1 cellular context compared by ENCODE assay signal in the genomic region with DNA sequence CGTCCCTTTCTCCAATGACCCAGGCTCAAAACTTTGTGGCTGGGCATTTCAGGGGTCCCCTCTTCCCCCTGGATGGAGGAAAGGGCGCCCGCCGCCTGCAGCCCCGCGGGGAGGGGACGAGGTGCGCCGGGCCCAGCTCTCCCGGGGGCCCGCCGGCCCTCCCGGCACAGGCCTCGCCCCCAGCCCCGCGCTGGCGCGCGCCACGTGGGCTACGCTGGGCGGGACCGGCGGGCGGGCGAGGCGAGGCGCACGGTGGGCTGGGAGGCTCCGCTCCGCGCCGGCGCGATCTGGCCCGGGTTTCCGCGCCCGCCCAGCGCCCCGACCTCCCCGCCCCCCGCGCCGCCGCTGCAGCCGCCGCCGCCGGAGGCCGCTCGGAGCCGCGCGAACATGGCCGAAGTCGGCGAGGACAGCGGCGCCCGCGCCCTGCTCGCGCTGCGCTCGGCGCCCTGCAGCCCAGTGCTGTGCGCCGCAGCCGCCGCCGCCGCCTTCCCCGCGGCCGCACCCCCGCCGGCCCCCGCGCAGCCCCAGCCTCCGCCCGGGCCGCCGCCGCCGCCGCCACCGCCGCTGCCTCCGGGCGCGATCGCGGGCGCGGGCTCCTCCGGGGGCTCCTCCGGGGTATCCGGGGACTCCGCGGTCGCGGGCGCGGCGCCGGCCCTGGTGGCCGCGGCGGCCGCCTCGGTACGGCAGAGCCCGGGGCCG.
TF ChIP-seq lines count a peak whose summit lies in the region.

A gene (plus strand): TSS at position 374 of the 699 bp plus-strand sequence. CDS start 14 bp downstream, at position 388.

TF ChIP-seq in A549, 52 proteins besides CTCF, POLR2A, EP300 and RAD21 (continued from another document):
- TF ChIP-seq, protein P1, sequence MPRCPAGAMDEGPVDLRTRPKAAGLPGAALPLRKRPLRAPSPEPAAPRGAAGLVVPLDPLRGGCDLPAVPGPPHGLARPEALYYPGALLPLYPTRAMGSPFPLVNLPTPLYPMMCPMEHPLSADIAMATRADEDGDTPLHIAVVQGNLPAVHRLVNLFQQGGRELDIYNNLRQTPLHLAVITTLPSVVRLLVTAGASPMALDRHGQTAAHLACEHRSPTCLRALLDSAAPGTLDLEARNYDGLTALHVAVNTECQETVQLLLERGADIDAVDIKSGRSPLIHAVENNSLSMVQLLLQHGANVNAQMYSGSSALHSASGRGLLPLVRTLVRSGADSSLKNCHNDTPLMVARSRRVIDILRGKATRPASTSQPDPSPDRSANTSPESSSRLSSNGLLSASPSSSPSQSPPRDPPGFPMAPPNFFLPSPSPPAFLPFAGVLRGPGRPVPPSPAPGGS (IDR thresholded peaks at IDR 0.05), result peak; percentile 43; the same call in 1 of the 3 replicates
- no peak for TF ChIP-seq BHLHE40 (IDR thresholded peaks at IDR 0.05; ENCODE audit: low read depth, low read length)
- 0 out of 2 replicates have a peak, but pooled peaks have one; percentile 31 for TF ChIP-seq ZSCAN20 (CRISPR knock-in tag; IDR thresholded peaks at IDR 0.05)
- TF ChIP-seq, protein P2, sequence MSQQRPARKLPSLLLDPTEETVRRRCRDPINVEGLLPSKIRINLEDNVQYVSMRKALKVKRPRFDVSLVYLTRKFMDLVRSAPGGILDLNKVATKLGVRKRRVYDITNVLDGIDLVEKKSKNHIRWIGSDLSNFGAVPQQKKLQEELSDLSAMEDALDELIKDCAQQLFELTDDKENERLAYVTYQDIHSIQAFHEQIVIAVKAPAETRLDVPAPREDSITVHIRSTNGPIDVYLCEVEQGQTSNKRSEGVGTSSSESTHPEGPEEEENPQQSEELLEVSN (IDR thresholded peaks at IDR 0.05; ENCODE audit: borderline replicate concordance, low read depth), result peak; percentile 95
- no peak for TF ChIP-seq JUNB (IDR thresholded peaks at IDR 0.05)
- no peak for TF ChIP-seq CBX2 (IDR thresholded peaks at IDR 0.05; ENCODE audit: borderline replicate concordance, low read depth)
- peak; percentile 64; the same call in 1 of the 2 replicates for TF ChIP-seq MYC (IDR thresholded peaks at IDR 0.05; ENCODE audit: borderline replicate concordance, low read length)
- TF ChIP-seq ZFP36 (IDR thresholded peaks at IDR 0.05; ENCODE audit: borderline replicate concordance, partially characterized antibody), result no peak
- peak; percentile 66; the same call in 1 of the 2 replicates for TF ChIP-seq EHF (CRISPR knock-in tag; IDR thresholded peaks at IDR 0.05)
- TF ChIP-seq, protein P3, sequence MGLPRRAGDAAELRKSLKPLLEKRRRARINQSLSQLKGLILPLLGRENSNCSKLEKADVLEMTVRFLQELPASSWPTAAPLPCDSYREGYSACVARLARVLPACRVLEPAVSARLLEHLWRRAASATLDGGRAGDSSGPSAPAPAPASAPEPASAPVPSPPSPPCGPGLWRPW (IDR thresholded peaks at IDR 0.05), result no peak
- TF ChIP-seq NPAS2 (CRISPR knock-in tag; IDR thresholded peaks at IDR 0.05; ENCODE audit: borderline replicate concordance), result no peak; the same call in 1 of the 2 replicates
- no peak for TF ChIP-seq FOXS1 (CRISPR knock-in tag; IDR thresholded peaks at IDR 0.05)
- no peak for TF ChIP-seq FOSL2 (IDR thresholded peaks at IDR 0.05)
- no peak for TF ChIP-seq FOSL2 (CRISPR knock-in tag; IDR thresholded peaks at IDR 0.05)
- no peak for TF ChIP-seq POLR2AphosphoS2 (conservative IDR thresholded peaks at IDR 0.05; ENCODE audit: low read length)
- TF ChIP-seq SMC3 (IDR thresholded peaks at IDR 0.05), result peak; percentile 48; the same call in 2 of the 3 replicates
- TF ChIP-seq CHD2 (IDR thresholded peaks at IDR 0.05; ENCODE audit: low read length, partially characterized antibody), result no peak
- TF ChIP-seq, protein P4, sequence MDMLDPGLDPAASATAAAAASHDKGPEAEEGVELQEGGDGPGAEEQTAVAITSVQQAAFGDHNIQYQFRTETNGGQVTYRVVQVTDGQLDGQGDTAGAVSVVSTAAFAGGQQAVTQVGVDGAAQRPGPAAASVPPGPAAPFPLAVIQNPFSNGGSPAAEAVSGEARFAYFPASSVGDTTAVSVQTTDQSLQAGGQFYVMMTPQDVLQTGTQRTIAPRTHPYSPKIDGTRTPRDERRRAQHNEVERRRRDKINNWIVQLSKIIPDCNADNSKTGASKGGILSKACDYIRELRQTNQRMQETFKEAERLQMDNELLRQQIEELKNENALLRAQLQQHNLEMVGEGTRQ (IDR thresholded peaks at IDR 0.05), result no peak
- peak; percentile 38; the same call in 1 of the 2 replicates for TF ChIP-seq MAZ (IDR thresholded peaks at IDR 0.05; ENCODE audit: borderline replicate concordance, low read depth, low read length)
- TF ChIP-seq, protein P5, sequence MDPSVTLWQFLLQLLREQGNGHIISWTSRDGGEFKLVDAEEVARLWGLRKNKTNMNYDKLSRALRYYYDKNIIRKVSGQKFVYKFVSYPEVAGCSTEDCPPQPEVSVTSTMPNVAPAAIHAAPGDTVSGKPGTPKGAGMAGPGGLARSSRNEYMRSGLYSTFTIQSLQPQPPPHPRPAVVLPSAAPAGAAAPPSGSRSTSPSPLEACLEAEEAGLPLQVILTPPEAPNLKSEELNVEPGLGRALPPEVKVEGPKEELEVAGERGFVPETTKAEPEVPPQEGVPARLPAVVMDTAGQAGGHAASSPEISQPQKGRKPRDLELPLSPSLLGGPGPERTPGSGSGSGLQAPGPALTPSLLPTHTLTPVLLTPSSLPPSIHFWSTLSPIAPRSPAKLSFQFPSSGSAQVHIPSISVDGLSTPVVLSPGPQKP (IDR thresholded peaks at IDR 0.05; ENCODE audit: low read depth, low read length), result no peak
- peak; percentile 45; the same call in 1 of the 2 replicates for TF ChIP-seq PHF8 (IDR thresholded peaks at IDR 0.05; ENCODE audit: borderline replicate concordance, low read depth)
- TF ChIP-seq HOXA7 (CRISPR knock-in tag; IDR thresholded peaks at IDR 0.05), result no peak
- peak; percentile 46 to 81; a peak in 4 of 5 replicates for TF ChIP-seq JUN (IDR thresholded peaks at IDR 0.05)
